8 cellular contexts compared by ENCODE assay signal in the genomic region with DNA sequence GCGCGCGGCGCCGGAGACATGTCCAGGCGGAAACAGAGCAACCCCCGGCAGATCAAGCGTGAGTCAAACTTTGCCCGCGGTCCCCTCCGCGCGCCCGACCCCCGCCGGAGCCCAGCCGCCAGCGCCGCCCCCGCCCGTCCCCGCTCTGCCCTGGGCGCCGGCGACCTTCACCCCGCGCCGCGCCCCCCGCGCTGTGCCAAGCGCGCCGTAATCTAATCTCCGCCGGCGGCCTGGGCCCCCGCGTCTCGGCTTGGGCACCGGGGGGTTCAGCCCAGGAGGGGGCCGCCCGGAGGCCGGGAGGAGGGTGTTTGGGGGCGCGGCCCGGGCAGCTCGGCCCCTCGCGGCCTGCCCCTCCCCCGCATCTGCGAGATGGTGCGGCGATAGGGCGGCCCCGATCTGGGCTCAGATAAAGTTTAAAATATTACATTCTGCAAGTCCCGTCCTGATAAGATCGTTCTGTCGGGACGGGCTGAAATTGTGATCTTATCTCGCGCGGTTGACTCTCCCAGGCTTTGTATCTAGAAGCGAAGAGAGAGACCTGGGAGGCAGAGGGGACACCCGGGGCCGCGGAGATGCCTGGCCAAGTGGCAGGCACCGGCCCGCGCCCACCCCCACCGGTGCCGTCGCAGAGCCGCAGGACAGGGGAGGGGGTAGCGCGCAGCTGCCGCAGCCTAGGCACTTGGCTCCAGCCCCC. TPM values are rescaled to one million over a fixed set of nuclear protein-coding genes. Genes with fewer than 3 reads are reported as not detected.
DNase-seq lines count a peak whose midpoint lies in the region; ATAC-seq and TF ChIP-seq lines count a peak whose summit lies in the region.

No MANE protein-coding gene starts in this region.

- no peak overlapping the region for H2BK12ac ChIP-seq in neuronal stem cell (ENCODE audit: low read length)

- no peak for TF ChIP-seq CTCF in endodermal cell (conservative IDR thresholded peaks at IDR 0.05)

- H2BK120ac ChIP-seq in neuronal stem cell (ENCODE audit: low read depth, low read length) = peak overlapping the region; percentile 54

- peak overlapping the region; percentile 83 for H2AK5ac ChIP-seq in neuronal stem cell (ENCODE audit: low read depth, low read length)

- H3K27me3 Mint-ChIP-seq in T-cell = no peaks in the 10 kb centered on the region
- peaks cover 48% of the 10 kb centered on the region for H3K27me3 Mint-ChIP-seq in endodermal cell (ENCODE audit: insufficient read depth)

- peak overlapping the region; percentile 94 for H2BK15ac ChIP-seq in neuronal stem cell (ENCODE audit: low read length)

- H3K23ac ChIP-seq in neuronal stem cell (ENCODE audit: low read depth, low read length, poor library complexity) = peak overlapping the region; percentile 85

- CTCF ChIA-PET in T-cell (lab: Charles Lee) = no interaction called here

- H2BK5ac ChIP-seq in neuronal stem cell (ENCODE audit: low read length) = no peak overlapping the region

- DNase-seq in NCI-H1417 (lab: John Stamatoyannopoulos, UW) (peak in 2 of 3 experiments; percentile 44 to 45), NCI-H1417 treated with DMSO at 0.1 percent for 48 hours (lab: John Stamatoyannopoulos, UW) (no peak), T-cell (peak in 1 of 34 experiments; percentile 27), endodermal cell (peak; percentile 65), neuronal stem cell (ENCODE audit: low spot score) (no peak), DMS153 (lab: John Stamatoyannopoulos, UW) (no peak), HPDE6-E6E7 (ENCODE audit: extremely low spot score) (no peak)

- no peak overlapping the region for H4K8ac ChIP-seq in neuronal stem cell (ENCODE audit: low read depth, low read length)

- peak overlapping the region; percentile 25 for H3K9ac ChIP-seq in endodermal cell (ENCODE audit: extremely low read depth, low read length, poor library complexity, severe bottlenecking)
- peak overlapping the region; percentile 70 for H3K9ac ChIP-seq in neuronal stem cell (ENCODE audit: low read depth, low read length, poor library complexity)

- H3K4me1 ChIP-seq in endodermal cell (ENCODE audit: control insufficient read depth, insufficient read depth, low read length) = peaks cover 7% of the 10 kb centered on the region
- peaks cover 15 to 22% of the 10 kb centered on the region in 2 donors for H3K4me1 ChIP-seq in neuronal stem cell (ENCODE audit: control insufficient read depth in 2 of 2, insufficient read depth in 1 of 2, low read depth in 1 of 2, low read length in 2 of 2)

- no peak overlapping the region for H3K27ac Mint-ChIP-seq in T-cell
- H3K27ac Mint-ChIP-seq in endodermal cell = no peak overlapping the region

- H3K4me3 ChIP-seq in endodermal cell (ENCODE audit: low read length) (peak overlapping the region; percentile 87), neuronal stem cell (ENCODE audit: low read length in 2 of 2) (peak overlapping the region; percentile 59 to 81)

- no peaks in the 10 kb centered on the region for H3K9me3 ChIP-seq in endodermal cell (ENCODE audit: control insufficient read depth, low read length)
- H3K9me3 ChIP-seq in neuronal stem cell (replicated peaks in 1 of 2; ENCODE audit: control insufficient read depth in 2 of 2, insufficient read depth in 1 of 2, low read depth in 1 of 2, low read length in 2 of 2) = no peaks in the 10 kb centered on the region

- peak overlapping the region; percentile 65 for H3K18ac ChIP-seq in neuronal stem cell (ENCODE audit: low read length)

- ATAC-seq in T-cell (replicated peaks in 1 of 4) = no peak
- ATAC-seq in HG02970 (IDR thresholded peaks at IDR 0.05; ENCODE audit: low FRiP score, unreplicated experiment) = no peak

- peak overlapping the region; percentile 53 for H3K4ac ChIP-seq in neuronal stem cell (ENCODE audit: low read length)

- H3K27ac ChIP-seq in endodermal cell (ENCODE audit: low read depth, low read length) = no peak overlapping the region
- H3K27ac ChIP-seq in neuronal stem cell (replicated peaks; ENCODE audit: low read length) = no peak overlapping the region

- POLR2A ChIA-PET in T-cell (lab: Charles Lee) = no interaction called here

- H3K9me3 Mint-ChIP-seq in T-cell = no peaks in the 10 kb centered on the region
- peaks cover 2% of the 10 kb centered on the region for H3K9me3 Mint-ChIP-seq in endodermal cell

- H4K91ac ChIP-seq in neuronal stem cell (ENCODE audit: low read depth, low read length, poor library complexity) = no peak overlapping the region

- peak overlapping the region; percentile 89 for H3K4me2 ChIP-seq in neuronal stem cell (ENCODE audit: insufficient read depth, low read length, poor library complexity, severe bottlenecking)

- peak overlapping the region; percentile 82 to 90 (median 89) for H3K4me3 Mint-ChIP-seq in T-cell
- H3K4me3 Mint-ChIP-seq in endodermal cell = peak overlapping the region; percentile 63

- no peak overlapping the region for H3K14ac ChIP-seq in neuronal stem cell (ENCODE audit: low read length)

- peaks cover 8% of the 10 kb centered on the region for H3K79me1 ChIP-seq in neuronal stem cell (ENCODE audit: low read depth, low read length)

- H3K4me1 Mint-ChIP-seq in T-cell (peaks cover 30 to 37% (median 32%) of the 10 kb centered on the region in 3 donors), endodermal cell (peaks cover 6% of the 10 kb centered on the region)

- H3K36me3 ChIP-seq in endodermal cell (ENCODE audit: control insufficient read depth, insufficient read depth, low read length) (no peaks in the 10 kb centered on the region), neuronal stem cell (replicated peaks in 1 of 2; ENCODE audit: control insufficient read depth in 2 of 2, insufficient read depth in 2 of 2, low read length in 2 of 2) (no peaks in the 10 kb centered on the region)

- peak overlapping the region; percentile 76 for H2AFZ ChIP-seq in neuronal stem cell (ENCODE audit: low read length)

- 1 to 2% methylated on average over 9 to 77 of the region's 77 CpGs for WGBS in endodermal cell (ENCODE audit: insufficient coverage in 1 of 2, insufficient read length in 1 of 2), 2 experiments
- no CpG with 5 or more reads among the region's 77 CpGs for WGBS in neuronal stem cell (ENCODE audit: extremely low coverage in 2 of 2, insufficient read length in 2 of 2, insufficient replicate concordance in 1 of 2), 2 donors

- no peaks in the 10 kb centered on the region for H3K36me3 Mint-ChIP-seq in T-cell
- H3K36me3 Mint-ChIP-seq in endodermal cell (ENCODE audit: low read depth) = no peaks in the 10 kb centered on the region

- H3K27me3 ChIP-seq in endodermal cell (ENCODE audit: control insufficient read depth, insufficient read depth, low read length, poor library complexity, severe bottlenecking) (peaks cover 28% of the 10 kb centered on the region), neuronal stem cell (ENCODE audit: control insufficient read depth in 3 of 3, insufficient read depth in 3 of 3, low read depth in 1 of 3, low read length in 3 of 3) (peaks cover 14 to 52% (median 32%) of the 10 kb centered on the region in 3 experiments)

RNA-seq across cellular contexts. Expression of a gene that starts 0.7 kb away (rescaled TPM):
- 10 to 100 TPM; 19.6 to 38.4 (median 33.1) TPM for total RNA-seq in T-cell
- 10 to 100 TPM; 18.1 to 21.5 TPM for total RNA-seq in endodermal cell
- polyA plus RNA-seq in endodermal cell (2013, experiment 1 of 2) = 5.6 TPM
- 5.0 TPM for polyA plus RNA-seq in endodermal cell (2013, experiment 2 of 2)
- polyA plus RNA-seq in neuronal stem cell (2013, experiment 1 of 2) = 3.8 TPM
- polyA plus RNA-seq in neuronal stem cell (2013, experiment 2 of 2) = 4.0 TPM

Comparison
In these comparisons a context has a peak if more than half of its experiments do, and no peak if none do; other contexts are left out.
1. DNase-seq: peak in NCI-H1417 (2 of 3) and endodermal cell (single experiment); none in NCI-H1417 treated with DMSO at 0.1 percent for 48 hours (single experiment), neuronal stem cell (single experiment), DMS153 (single experiment) and HPDE6-E6E7 (single experiment).